18 cellular contexts compared by ENCODE assay signal in the genomic region with DNA sequence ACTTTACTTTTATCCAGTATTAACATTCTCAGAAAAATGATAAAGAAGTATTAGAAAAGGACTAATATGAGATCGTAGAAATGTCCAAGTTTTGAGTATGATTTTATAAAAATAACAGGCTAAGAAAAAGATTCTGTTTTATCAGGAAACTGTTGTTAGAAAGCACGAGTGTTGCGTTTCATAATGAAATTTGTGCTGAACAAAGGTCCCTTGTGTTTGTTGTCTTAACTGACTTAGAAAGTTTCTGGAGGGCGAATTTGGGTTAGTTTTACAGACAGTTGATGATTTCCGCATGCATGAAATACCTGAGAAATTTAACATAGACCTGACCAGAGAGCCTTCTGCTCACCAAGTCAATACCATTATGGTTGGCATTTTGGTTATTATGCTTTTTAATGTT.
DNase-seq lines count a peak whose midpoint lies in the region; ATAC-seq, FAIRE-seq and TF ChIP-seq lines count a peak whose summit lies in the region.
"Had no signal": no experiment of that assay in that cellular context is flagged by ENCODE, and none has a peak within 500 bp of the region (broad histone marks: within the 10 kb centered on the region; RNA-seq: fewer than 3 reads in every experiment).

No MANE protein-coding gene starts in this region.

- H3K4me1 Mint-ChIP-seq in activated naive CD4-positive, alpha-beta T cell treated with anti-CD3 and anti-CD28 coated beads for 36 hours (ENCODE audit: low read depth): no peaks in the 10 kb centered on the region
- H3K4me1 Mint-ChIP-seq: CD4-positive, alpha-beta memory T cell had no signal

- H3K4me3 ChIP-seq in HepG2 (replicated peaks in 1 of 3; ENCODE audit: insufficient read depth in 1 of 3, low read depth in 2 of 3, low read length in 3 of 3) (no peak overlapping the region), vagina (no peak overlapping the region)
- H3K4me3 ChIP-seq: GM23248 had no signal

- no peak overlapping the region for H2AFZ ChIP-seq in HepG2 (ENCODE audit: low read length)
- H2AFZ ChIP-seq: GM23248 had no signal

- peak; percentile 55 for DNase-seq in SK-MEL-5 (ENCODE audit: low read depth, low spot score)
- DNase-seq in HepG2 (ENCODE audit: low spot score): no peak
- DNase-seq in sciatic nerve (ENCODE audit: low spot score): no peak
- DNase-seq in activated naive CD4-positive, alpha-beta T cell treated with anti-CD3 and anti-CD28 coated beads for 36 hours: no peak
- no peak for DNase-seq in vagina (ENCODE audit: extremely low spot score in 2 of 2)
- DNase-seq in NCI-H187 (lab: John Stamatoyannopoulos, UW): no peak
- DNase-seq: C1 segment of cervical spinal cord; Caco-2; CD4-positive, alpha-beta memory T cell; DMS153; DND-41; GM23248; H7; HCEC 1CT had no signal

- H3K9me3 Mint-ChIP-seq in activated naive CD4-positive, alpha-beta T cell treated with anti-CD3 and anti-CD28 coated beads for 36 hours: no peaks in the 10 kb centered on the region
- H3K9me3 Mint-ChIP-seq: CD4-positive, alpha-beta memory T cell had no signal

- CTCF ChIA-PET in HepG2 (lab: Yijun Ruan, JAX; ENCODE audit: low intra/inter-chr PET ratio, low total read pairs): no interaction called here
- CTCF ChIA-PET in activated naive CD4-positive, alpha-beta T cell treated with anti-CD3 and anti-CD28 coated beads for 36 hours (lab: Charles Lee): no interaction called here

- H3K9me3 ChIP-seq in HepG2 (ENCODE audit: low read length) (no peaks in the 10 kb centered on the region), vagina (no peaks in the 10 kb centered on the region)
- H3K9me3 ChIP-seq: Caco-2 had no signal

- TF ChIP-seq CTCF in HepG2 (CRISPR knock-in tag; IDR thresholded peaks at IDR 0.05) (no peak), vagina (IDR thresholded peaks at IDR 0.05) (no peak)

- H3K4me1 ChIP-seq in HepG2 (ENCODE audit: insufficient read depth, low read length): peaks cover 10% of the 10 kb centered on the region
- no peaks in the 10 kb centered on the region for H3K4me1 ChIP-seq in vagina
- H3K4me1 ChIP-seq: Caco-2 had no signal

- no peak overlapping the region for H3K4me3 Mint-ChIP-seq in activated naive CD4-positive, alpha-beta T cell treated with anti-CD3 and anti-CD28 coated beads for 36 hours
- H3K4me3 Mint-ChIP-seq: CD4-positive, alpha-beta memory T cell had no signal

- in situ Hi-C loops in SK-MEL-5 (cut with HindIII; ENCODE audit: low pct_unique_long_range_greater_than_20kb, low sequenced_read_pairs): no loop called here
- in situ Hi-C loops in HepG2 (cut with HindIII; ENCODE audit: extremely low pct_ligation_motif_present, low pct_unique_long_range_greater_than_20kb): no loop called here

- POLR2A ChIA-PET in HepG2 (lab: Yijun Ruan, JAX): no interaction called here

- TF ChIP-seq POLR2A in HepG2 (IDR thresholded peaks at IDR 0.05; ENCODE audit: insufficient read depth in 1 of 2, low read depth in 2 of 2, low read length in 2 of 2): no peak
- no peak for TF ChIP-seq POLR2A in vagina (IDR thresholded peaks at IDR 0.05)

- H3K79me2 ChIP-seq in HepG2 (ENCODE audit: insufficient read depth, low read length): no peaks in the 10 kb centered on the region

- no TSS peak for BruUV-seq in HepG2 (replicated peaks; lab: Mats Ljungman, UMichigan)

- H3K27me3 ChIP-seq in HepG2 (ENCODE audit: control insufficient read depth in 1 of 2, insufficient read depth in 2 of 2, low read length in 2 of 2) (no peaks in the 10 kb centered on the region), vagina (no peaks in the 10 kb centered on the region)

- intact Hi-C loops in HepG2 (cut with micrococcal nuclease; ENCODE audit: unreplicated experiment): no loop called here
- intact Hi-C loops in sciatic nerve (cut with DNase I): no loop called here
- intact Hi-C loops in activated naive CD4-positive, alpha-beta T cell treated with anti-CD3 and anti-CD28 coated beads for 36 hours (cut with micrococcal nuclease): no loop called here
- intact Hi-C loops in vagina (cut with DNase I): no loop called here

- H3K27me3 Mint-ChIP-seq in activated naive CD4-positive, alpha-beta T cell treated with anti-CD3 and anti-CD28 coated beads for 36 hours (ENCODE audit: low read depth): peaks cover 9% of the 10 kb centered on the region

- no peak overlapping the region for H3K9ac ChIP-seq in HepG2 (ENCODE audit: insufficient read depth, low read depth, low read length)
- H3K9ac ChIP-seq: GM23248 had no signal

- H4K20me1 ChIP-seq in HepG2 (ENCODE audit: insufficient read depth, low read length): no peaks in the 10 kb centered on the region

- WGBS in HepG2 (ENCODE audit: low lambda C conversion rate): 19% methylated on average over 5 of the region's 5 CpGs

- TF ChIP-seq RAD21 in HepG2 (CRISPR knock-in tag; IDR thresholded peaks at IDR 0.05): no peak

- no peaks in the 10 kb centered on the region for H3K36me3 Mint-ChIP-seq in activated naive CD4-positive, alpha-beta T cell treated with anti-CD3 and anti-CD28 coated beads for 36 hours (ENCODE audit: low read depth)
- H3K36me3 Mint-ChIP-seq: CD4-positive, alpha-beta memory T cell had no signal

- no peak overlapping the region for H3K4me2 ChIP-seq in HepG2 (ENCODE audit: low read depth, low read length)

- TF ChIP-seq EP300 in HepG2 (IDR thresholded peaks at IDR 0.05; ENCODE audit: low read depth in 2 of 2, low read length in 2 of 2) (no peak), HepG2 (CRISPR knock-in tag; IDR thresholded peaks at IDR 0.05; ENCODE audit: borderline replicate concordance) (no peak)

- ATAC-seq in HepG2 (no peak), sciatic nerve (peak; percentile 43)

- no peak overlapping the region for H3K27ac Mint-ChIP-seq in activated naive CD4-positive, alpha-beta T cell treated with anti-CD3 and anti-CD28 coated beads for 36 hours
- H3K27ac Mint-ChIP-seq: CD4-positive, alpha-beta memory T cell had no signal

- FAIRE-seq in HepG2 (lab: Jason Lieb, UNC): no peak
- FAIRE-seq: G401.6, GM12892, GM19239, H1 had no signal

- no peak overlapping the region for H3K27ac ChIP-seq in HepG2 (ENCODE audit: extremely low read length, insufficient read depth, low read length)
- no peak overlapping the region for H3K27ac ChIP-seq in vagina
- H3K27ac ChIP-seq: GM23248 had no signal

- no peaks in the 10 kb centered on the region for H3K36me3 ChIP-seq in HepG2 (replicated peaks in 1 of 2; ENCODE audit: control insufficient read depth in 1 of 2, insufficient read depth in 2 of 2, low read length in 2 of 2)
- H3K36me3 ChIP-seq in vagina: no peaks in the 10 kb centered on the region

TF ChIP-seq in HepG2, 621 proteins besides CTCF, POLR2A, EP300 and RAD21:
- TF ChIP-seq FOXC1 (CRISPR knock-in tag; IDR thresholded peaks at IDR 0.05; ENCODE audit: borderline replicate concordance) (no peak), BCL6 (CRISPR knock-in tag; IDR thresholded peaks at IDR 0.05) (peak; percentile 51)
